Comparison of ENCODE assay signal across 10 cellular contexts in genomic region chr4:99893029-99893428, GRCh38. TPM values are rescaled to one million over a fixed set of nuclear protein-coding genes. Genes with fewer than 3 reads are reported as not detected.
A peak's percentile ranks its signal among the peaks of the same experiment; 100 is the strongest.
DNase-seq lines count a peak whose midpoint lies in the region; ATAC-seq and TF ChIP-seq lines count a peak whose summit lies in the region.
"Had no signal": no experiment of that assay in that cellular context is flagged by ENCODE, and none has a peak within 500 bp of the region (broad histone marks: within the 10 kb centered on the region; RNA-seq: fewer than 3 reads in every experiment).

No MANE protein-coding gene starts in this region.

- H3K9me3 Mint-ChIP-seq in activated naive CD4-positive, alpha-beta T cell treated with anti-CD3 and anti-CD28 coated beads for 36 hours, result no peaks in the 10 kb centered on the region
- no peaks in the 10 kb centered on the region for H3K9me3 Mint-ChIP-seq in activated naive CD8-positive, alpha-beta T cell (ENCODE audit: low read depth)
- H3K9me3 Mint-ChIP-seq in immature natural killer cell, result no peaks in the 10 kb centered on the region

- H3K27me3 Mint-ChIP-seq in activated naive CD4-positive, alpha-beta T cell treated with anti-CD3 and anti-CD28 coated beads for 36 hours (ENCODE audit: low read depth), result no peaks in the 10 kb centered on the region
- H3K27me3 Mint-ChIP-seq in activated naive CD8-positive, alpha-beta T cell, result no peaks in the 10 kb centered on the region
- H3K27me3 Mint-ChIP-seq in immature natural killer cell (ENCODE audit: low read depth in 3 of 3), result peaks cover 4 to 14% (median 4%) of the 10 kb centered on the region in 3 donors

- no peak overlapping the region for H3K27ac ChIP-seq in thoracic aorta

- peaks cover 35% of the 10 kb centered on the region for H3K4me1 Mint-ChIP-seq in activated naive CD4-positive, alpha-beta T cell treated with anti-CD3 and anti-CD28 coated beads for 36 hours (ENCODE audit: low read depth)
- peaks cover 49% of the 10 kb centered on the region for H3K4me1 Mint-ChIP-seq in activated naive CD8-positive, alpha-beta T cell (ENCODE audit: low read depth)
- H3K4me1 Mint-ChIP-seq in immature natural killer cell, result peaks cover 35 to 57% of the 10 kb centered on the region in 2 donors

- no peaks in the 10 kb centered on the region for H3K36me3 ChIP-seq in thoracic aorta

- peak overlapping the region; percentile 97 for H3K4me3 ChIP-seq in thoracic aorta

- CTCF ChIA-PET in activated naive CD4-positive, alpha-beta T cell treated with anti-CD3 and anti-CD28 coated beads for 36 hours (lab: Charles Lee), result interaction anchor here (0.6 kb wide), 1 partner anchor 964 kb away, joined by 3 read pairs; no protein-coding TSS in a partner anchor

- H3K27me3 ChIP-seq in thoracic aorta (replicated peaks; ENCODE audit: insufficient read depth), result no peaks in the 10 kb centered on the region

- H3K4me3 Mint-ChIP-seq in activated naive CD4-positive, alpha-beta T cell treated with anti-CD3 and anti-CD28 coated beads for 36 hours, result peak overlapping the region; percentile 95
- peak overlapping the region; percentile 99 for H3K4me3 Mint-ChIP-seq in activated naive CD8-positive, alpha-beta T cell
- H3K4me3 Mint-ChIP-seq in immature natural killer cell, result peak overlapping the region; percentile 97 to 99 (median 97)

- DNase-seq in activated naive CD4-positive, alpha-beta T cell treated with anti-CD3 and anti-CD28 coated beads for 36 hours, result no peak
- no peak for DNase-seq in activated naive CD4-positive, alpha-beta T cell (lab: John Stamatoyannopoulos, UW)
- DNase-seq in immature natural killer cell, result no peak
- no peak for DNase-seq in thoracic aorta (ENCODE audit: low spot score)
- DNase-seq in AG20443 (ENCODE audit: low spot score), result no peak
- DNase-seq in AG08396 (ENCODE audit: low spot score), result no peak
- DNase-seq in G401 (ENCODE audit: low spot score), result no peak
- DNase-seq: COR-L47, MV-4-11 had no signal

- peaks cover 4% of the 10 kb centered on the region for H3K36me3 Mint-ChIP-seq in activated naive CD4-positive, alpha-beta T cell treated with anti-CD3 and anti-CD28 coated beads for 36 hours (ENCODE audit: low read depth)
- H3K36me3 Mint-ChIP-seq in activated naive CD8-positive, alpha-beta T cell, result peaks cover 4% of the 10 kb centered on the region
- H3K36me3 Mint-ChIP-seq in immature natural killer cell, result peaks cover 0 to 4% (median 0%) of the 10 kb centered on the region in 3 donors

- no peak for ATAC-seq in thoracic aorta (ENCODE audit: insufficient number of reproducible peaks, low FRiP score, low read depth)

- in situ Hi-C loops in G401 (cut with HindIII; ENCODE audit: low sequenced_read_pairs), result no loop called here

- intact Hi-C loops in activated naive CD4-positive, alpha-beta T cell treated with anti-CD3 and anti-CD28 coated beads for 36 hours (cut with micrococcal nuclease), result loop anchor here (5.0 kb wide), 1 partner anchor 386 kb away; no protein-coding TSS in a partner anchor

- TF ChIP-seq CTCF in thoracic aorta (IDR thresholded peaks at IDR 0.05), result no peak

- H3K4me1 ChIP-seq in thoracic aorta (ENCODE audit: control insufficient read depth in 1 of 2, low read depth in 2 of 2), result peaks cover 10 to 31% of the 10 kb centered on the region in 2 donors

- H3K27ac Mint-ChIP-seq in activated naive CD4-positive, alpha-beta T cell treated with anti-CD3 and anti-CD28 coated beads for 36 hours, result no peak overlapping the region
- peak overlapping the region; percentile 80 for H3K27ac Mint-ChIP-seq in activated naive CD8-positive, alpha-beta T cell
- peak overlapping the region; percentile 91 to 98 (median 96) for H3K27ac Mint-ChIP-seq in immature natural killer cell

- no peaks in the 10 kb centered on the region for H3K9me3 ChIP-seq in thoracic aorta

RNA-seq across cellular contexts. Expression of gene LAMTOR3, which starts 1.2 kb away (rescaled TPM):
- total RNA-seq in activated naive CD4-positive, alpha-beta T cell treated with anti-CD3 and anti-CD28 coated beads for 36 hours, result 10 to 100 TPM; 24.9 to 26.9 TPM
- polyA plus RNA-seq in immature natural killer cell, result 10 to 100 TPM; 29.9 to 67.2 (median 47.3) TPM
- total RNA-seq in thoracic aorta, result 10 to 100 TPM; 28.4 to 29.5 TPM
- 53.4 and 56.5 TPM in 2 replicates for total RNA-seq in G401 (2014; rRNA removed; shearing (Covaris generic))

RNA-seq across cellular contexts. Expression of gene DNAJB14, which starts 53.4 kb away (rescaled TPM):
- total RNA-seq in activated naive CD4-positive, alpha-beta T cell treated with anti-CD3 and anti-CD28 coated beads for 36 hours, result 10 to 100 TPM; 34.6 to 35.7 TPM
- 10 to 100 TPM; 48.4 to 83.0 (median 53.4) TPM for polyA plus RNA-seq in immature natural killer cell
- 10 to 100 TPM; 32.6 to 58.2 TPM for total RNA-seq in thoracic aorta
- 18.0 and 36.8 TPM in 2 replicates for total RNA-seq in G401 (2014; rRNA removed; shearing (Covaris generic))

RNA-seq across cellular contexts. Expression of gene H2AZ1, which starts 57.0 kb away (rescaled TPM):
- total RNA-seq in activated naive CD4-positive, alpha-beta T cell treated with anti-CD3 and anti-CD28 coated beads for 36 hours, result 1,000 to 10,000 TPM; 1,022 to 1,060 TPM
- polyA plus RNA-seq in immature natural killer cell, result 100 to 1,000 TPM; 375 to 574 (median 414) TPM
- 100 to 1,000 TPM in 1 of 2 donors, 10 to 100 TPM in 1; 65.3 to 115 TPM for total RNA-seq in thoracic aorta
- total RNA-seq in G401 (2014; rRNA removed; shearing (Covaris generic)), result 715 and 727 TPM in 2 replicates
